ENCODE assay signal across 21 cellular contexts in the genomic region with DNA sequence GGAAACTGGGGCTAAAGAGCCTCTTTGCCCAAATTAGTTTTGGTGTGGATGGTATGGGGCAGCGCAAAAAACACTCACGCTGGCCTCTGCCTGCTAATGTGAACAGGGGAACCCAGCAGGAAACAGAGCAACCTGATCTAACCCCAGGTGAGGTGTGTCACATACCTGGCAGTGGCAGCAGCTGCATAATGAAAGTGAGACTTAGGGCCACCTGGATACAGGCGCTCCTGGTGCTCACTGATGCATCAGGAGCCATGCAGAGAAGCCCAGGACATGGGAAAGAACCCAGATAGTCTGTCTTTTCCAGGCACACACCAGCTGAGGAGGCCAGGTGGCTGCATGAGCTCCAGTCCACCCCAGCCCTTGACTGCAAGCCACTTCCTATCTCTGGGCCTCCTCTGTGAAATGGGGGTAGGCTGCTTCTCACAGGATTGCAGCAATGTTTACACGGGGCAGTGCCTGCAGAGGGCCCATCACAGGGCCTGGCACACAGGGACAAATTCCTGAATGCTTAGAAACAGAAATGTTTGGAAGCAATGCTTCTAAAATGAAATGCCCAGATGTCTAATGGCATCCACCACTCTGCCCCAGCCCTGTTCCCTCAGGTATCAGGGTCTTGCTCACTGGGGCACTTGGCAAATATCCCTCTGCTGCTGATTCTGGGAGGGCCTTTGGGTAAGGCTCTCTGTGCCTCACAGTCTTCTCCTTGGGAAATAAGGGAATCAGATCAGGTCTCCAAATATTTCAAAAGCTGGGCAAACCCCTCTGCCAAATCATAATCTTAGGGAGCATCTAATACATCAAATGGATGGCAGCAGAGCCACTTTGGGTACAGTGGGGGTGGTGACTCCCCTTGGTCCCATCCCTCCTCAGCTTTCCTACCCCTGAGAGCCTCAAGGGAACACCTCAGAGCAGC. TPM values are rescaled to one million over a fixed set of nuclear protein-coding genes. Genes with fewer than 3 reads are reported as not detected.
DNase-seq lines count a peak whose midpoint lies in the region; ATAC-seq, FAIRE-seq and TF ChIP-seq lines count a peak whose summit lies in the region.
"Had no signal": no experiment of that assay in that cellular context is flagged by ENCODE, and none has a peak within 500 bp of the region (broad histone marks: within the 10 kb centered on the region; RNA-seq: fewer than 3 reads in every experiment).

No MANE protein-coding gene starts in this region.

- no peaks in the 10 kb centered on the region for H3K9me3 Mint-ChIP-seq in activated naive CD4-positive, alpha-beta T cell treated with anti-CD3 and anti-CD28 coated beads, Interleukin-2, amount 10 ng/mL, durations not matched to agents 7 days and 5 days
- H3K9me3 Mint-ChIP-seq in activated naive CD4-positive, alpha-beta T cell treated with anti-CD3 and anti-CD28 coated beads, Interleukin-2, amount 50 U/mL, for 72 hours: no peaks in the 10 kb centered on the region
- H3K9me3 Mint-ChIP-seq in immature natural killer cell: no peaks in the 10 kb centered on the region
- H3K9me3 Mint-ChIP-seq: activated CD4-positive, alpha-beta T cell treated with anti-CD3 and anti-CD28 coated beads, Interleukin-2, amount 10 ng/mL, durations not matched to agents 7 days and 5 days; effector memory CD8-positive, alpha-beta T cell had no signal

- FAIRE-seq in bronchial epithelial cell (lab: Jason Lieb, UNC): peak; percentile 23

- H3K4me3 Mint-ChIP-seq in activated naive CD4-positive, alpha-beta T cell treated with anti-CD3 and anti-CD28 coated beads, Interleukin-2, amount 10 ng/mL, durations not matched to agents 7 days and 5 days: no peak overlapping the region
- no peak overlapping the region for H3K4me3 Mint-ChIP-seq in immature natural killer cell
- H3K4me3 Mint-ChIP-seq: activated CD4-positive, alpha-beta T cell treated with anti-CD3 and anti-CD28 coated beads, Interleukin-2, amount 10 ng/mL, durations not matched to agents 7 days and 5 days; effector memory CD8-positive, alpha-beta T cell had no signal

- H3K27ac Mint-ChIP-seq in activated naive CD4-positive, alpha-beta T cell treated with anti-CD3 and anti-CD28 coated beads, Interleukin-2, amount 10 ng/mL, durations not matched to agents 7 days and 5 days: peak overlapping the region; percentile 62
- H3K27ac Mint-ChIP-seq in activated naive CD4-positive, alpha-beta T cell treated with anti-CD3 and anti-CD28 coated beads, Interleukin-2, amount 50 U/mL, for 72 hours: no peak overlapping the region
- H3K27ac Mint-ChIP-seq in immature natural killer cell: peak overlapping the region in 1 of 6 donors; percentile 55
- H3K27ac Mint-ChIP-seq: activated CD4-positive, alpha-beta T cell treated with anti-CD3 and anti-CD28 coated beads, Interleukin-2, amount 10 ng/mL, durations not matched to agents 7 days and 5 days; effector memory CD8-positive, alpha-beta T cell had no signal

- H3K9me3 ChIP-seq in lower lobe of right lung: no peaks in the 10 kb centered on the region
- H3K9me3 ChIP-seq: heart left ventricle, spleen had no signal

- H3K4me1 ChIP-seq in lower lobe of right lung: peaks cover 24% of the 10 kb centered on the region
- H3K4me1 ChIP-seq: heart left ventricle, spleen had no signal

- no peaks in the 10 kb centered on the region for H3K27me3 Mint-ChIP-seq in activated naive CD4-positive, alpha-beta T cell treated with anti-CD3 and anti-CD28 coated beads, Interleukin-2, amount 10 ng/mL, durations not matched to agents 7 days and 5 days
- no peaks in the 10 kb centered on the region for H3K27me3 Mint-ChIP-seq in immature natural killer cell (ENCODE audit: low read depth in 3 of 3)
- H3K27me3 Mint-ChIP-seq: activated CD4-positive, alpha-beta T cell treated with anti-CD3 and anti-CD28 coated beads, Interleukin-2, amount 10 ng/mL, durations not matched to agents 7 days and 5 days; effector memory CD8-positive, alpha-beta T cell had no signal

- H3K36me3 Mint-ChIP-seq in activated naive CD4-positive, alpha-beta T cell treated with anti-CD3 and anti-CD28 coated beads, Interleukin-2, amount 10 ng/mL, durations not matched to agents 7 days and 5 days: peaks cover 55% of the 10 kb centered on the region
- peaks cover 5 to 27% of the 10 kb centered on the region in 2 donors for H3K36me3 Mint-ChIP-seq in activated naive CD4-positive, alpha-beta T cell treated with anti-CD3 and anti-CD28 coated beads, Interleukin-2, amount 50 U/mL, for 72 hours
- H3K36me3 Mint-ChIP-seq in immature natural killer cell: peaks cover 4 to 19% (median 5%) of the 10 kb centered on the region in 3 donors

- peak overlapping the region; percentile 18 for H3K27ac ChIP-seq in lower lobe of right lung
- H3K27ac ChIP-seq: C4-2B, heart left ventricle, spleen had no signal

- CTCF ChIA-PET in activated naive CD4-positive, alpha-beta T cell treated with anti-CD3 and anti-CD28 coated beads, Interleukin-2, amount 10 ng/mL, durations not matched to agents 7 days and 5 days (lab: Charles Lee): no interaction called here

- no peak overlapping the region for H3K4me3 ChIP-seq in bronchial epithelial cell (ENCODE audit: low read depth, low read length)
- no peak overlapping the region for H3K4me3 ChIP-seq in lower lobe of right lung
- no peak overlapping the region for H3K4me3 ChIP-seq in foreskin fibroblast (ENCODE audit: low read depth in 1 of 2, low read length in 2 of 2)
- H3K4me3 ChIP-seq: heart left ventricle, spleen had no signal

- DNase-seq in activated naive CD4-positive, alpha-beta T cell treated with anti-CD3 and anti-CD28 coated beads, Interleukin-2, amount 10 ng/mL, durations not matched to agents 7 days and 5 days: no peak
- DNase-seq in activated naive CD4-positive, alpha-beta T cell treated with anti-CD3 and anti-CD28 coated beads, Interleukin-2, amount 50 U/mL, for 72 hours (ENCODE audit: low spot score in 2 of 2): no peak
- DNase-seq in bronchial epithelial cell (ENCODE audit: low read depth) (no peak), lower lobe of right lung (no peak), ureter (ENCODE audit: low spot score) (peak; percentile 54), foreskin fibroblast (no peak), immature natural killer cell (no peak)
- DNase-seq: activated CD4-positive, alpha-beta T cell treated with anti-CD3 and anti-CD28 coated beads, Interleukin-2, amount 10 ng/mL, durations not matched to agents 7 days and 5 days; activated naive CD4-positive, alpha-beta T cell treated with Interleukin-2 at 50 U/mL for 16 hours; activated T-cell treated with anti-CD3 and anti-CD28 coated beads for 4 hours; aorta; effector memory CD8-positive, alpha-beta T cell; heart left ventricle; KBM-7; NCI-H187 treated with DMSO at 0.1 percent for 48 hours; NCI-H524 treated with DMSO at 0.1 percent for 48 hours; Right ventricle myocardium superior; spleen; stimulated activated CD4-positive, alpha-beta T cell treated with anti-CD3 and anti-CD28 coated beads, Interleukin-4, amount 100 ng/mL, for 4 hours had no signal

- TF ChIP-seq CTCF in bronchial epithelial cell (IDR thresholded peaks at IDR 0.05; ENCODE audit: insufficient read depth, low read length, severe bottlenecking) (no peak), lower lobe of right lung (IDR thresholded peaks at IDR 0.05) (no peak), foreskin fibroblast (IDR thresholded peaks at IDR 0.05; ENCODE audit: low read depth, low read length) (no peak)

- no peak for ATAC-seq in activated naive CD4-positive, alpha-beta T cell treated with anti-CD3 and anti-CD28 coated beads, Interleukin-2, amount 50 U/mL, for 72 hours
- ATAC-seq in lower lobe of right lung: peak; percentile 42 to 48
- ATAC-seq in HG03175 (IDR thresholded peaks at IDR 0.05; ENCODE audit: unreplicated experiment): no peak
- ATAC-seq: effector memory CD8-positive, alpha-beta T cell; heart left ventricle had no signal

- H3K27me3 ChIP-seq in bronchial epithelial cell (ENCODE audit: control insufficient read depth, insufficient read depth, low read length) (no peaks in the 10 kb centered on the region), lower lobe of right lung (ENCODE audit: low read depth) (no peaks in the 10 kb centered on the region)
- H3K27me3 ChIP-seq: heart left ventricle, spleen had no signal

- H3K4me1 Mint-ChIP-seq in activated naive CD4-positive, alpha-beta T cell treated with anti-CD3 and anti-CD28 coated beads, Interleukin-2, amount 10 ng/mL, durations not matched to agents 7 days and 5 days: no peaks in the 10 kb centered on the region
- peaks cover 6 to 12% of the 10 kb centered on the region in 2 donors for H3K4me1 Mint-ChIP-seq in immature natural killer cell
- H3K4me1 Mint-ChIP-seq: activated CD4-positive, alpha-beta T cell treated with anti-CD3 and anti-CD28 coated beads, Interleukin-2, amount 10 ng/mL, durations not matched to agents 7 days and 5 days had no signal

- intact Hi-C loops in lower lobe of right lung (cut with DNase I): no loop called here

- peaks cover 69% of the 10 kb centered on the region for H3K36me3 ChIP-seq in bronchial epithelial cell (ENCODE audit: control insufficient read depth, insufficient read depth, low read length)
- H3K36me3 ChIP-seq in lower lobe of right lung: peaks cover 75% of the 10 kb centered on the region

RNA-seq across cellular contexts. Expression of a gene that starts 19.9 kb away (rescaled TPM):
- 10 to 100 TPM; 28.4 to 94.6 TPM for total RNA-seq in activated naive CD4-positive, alpha-beta T cell treated with anti-CD3 and anti-CD28 coated beads, Interleukin-2, amount 50 U/mL, for 72 hours
- total RNA-seq in bronchial epithelial cell (118 and 212 TPM in 2 replicates), lower lobe of right lung (674 TPM), ureter (190 TPM)
- polyA plus RNA-seq in immature natural killer cell: 10 to 100 TPM; 15.4 to 23.8 (median 17.0) TPM

Comparison
In these comparisons a context has a peak if more than half of its experiments do, and no peak if none do; other contexts are left out.
1. ATAC-seq: peak in lower lobe of right lung (2 of 2); none in activated naive CD4-positive, alpha-beta T cell treated with anti-CD3 and anti-CD28 coated beads, Interleukin-2, amount 50 U/mL, for 72 hours (0 of 2) and HG03175 (single experiment).